In genomic region chr10:90222372-90222771, GRCh38 we compare ENCODE assay signal across 10 cellular contexts.
DNase-seq lines count a peak whose midpoint lies in the region; ATAC-seq and TF ChIP-seq lines count a peak whose summit lies in the region.
"Had no signal": no experiment of that assay in that cellular context is flagged by ENCODE, and none has a peak within 500 bp of the region (broad histone marks: within the 10 kb centered on the region; RNA-seq: fewer than 3 reads in every experiment).

No MANE protein-coding gene starts in this region.

- H3K4ac ChIP-seq in neuronal stem cell (ENCODE audit: low read length), result no peak overlapping the region

- 18% methylated on average over 4 of the region's 4 CpGs for WGBS in lower leg skin, 2 donors
- WGBS in neuronal stem cell (ENCODE audit: extremely low coverage in 2 of 2, insufficient read length in 2 of 2, insufficient replicate concordance in 1 of 2), 2 donors, result no CpG with 5 or more reads among the region's 4 CpGs

- H3K27me3 ChIP-seq in AG04450 (ENCODE audit: control insufficient read depth, insufficient read depth, low read length) (no peaks in the 10 kb centered on the region), neuronal stem cell (ENCODE audit: control insufficient read depth in 3 of 3, insufficient read depth in 3 of 3, low read depth in 1 of 3, low read length in 3 of 3) (no peaks in the 10 kb centered on the region)
- H3K27me3 ChIP-seq: right lobe of liver, transverse colon had no signal

- H3K4me3 ChIP-seq in AG04450 (ENCODE audit: low read depth, low read length), result no peak overlapping the region
- H3K4me3 ChIP-seq in cardiac fibroblast (replicated peaks in 1 of 2; ENCODE audit: low read depth in 2 of 2, low read length in 2 of 2), result no peak overlapping the region
- H3K4me3 ChIP-seq in lower leg skin (ENCODE audit: low read depth, poor library complexity, severe bottlenecking), result no peak overlapping the region
- H3K4me3 ChIP-seq in neuronal stem cell (ENCODE audit: low read length in 2 of 2), result no peak overlapping the region
- H3K4me3 ChIP-seq: right lobe of liver, transverse colon had no signal

- H2BK15ac ChIP-seq in neuronal stem cell (ENCODE audit: low read length), result no peak overlapping the region

- TF ChIP-seq POLR2A in lower leg skin (IDR thresholded peaks at IDR 0.05), result no peak

- H3K4me2 ChIP-seq in neuronal stem cell (ENCODE audit: insufficient read depth, low read length, poor library complexity, severe bottlenecking), result no peak overlapping the region

- H3K27ac ChIP-seq in AG04450 (ENCODE audit: low read depth, low read length) (no peak overlapping the region), neuronal stem cell (replicated peaks; ENCODE audit: low read length) (no peak overlapping the region)
- H3K27ac ChIP-seq: right lobe of liver, transverse colon had no signal

- no peak overlapping the region for H4K8ac ChIP-seq in neuronal stem cell (ENCODE audit: low read depth, low read length)

- no peak overlapping the region for H2BK12ac ChIP-seq in neuronal stem cell (ENCODE audit: low read length)

- H2BK120ac ChIP-seq in neuronal stem cell (ENCODE audit: low read depth, low read length), result no peak overlapping the region

- no peak overlapping the region for H3K18ac ChIP-seq in neuronal stem cell (ENCODE audit: low read length)

- no peak overlapping the region for H3K14ac ChIP-seq in neuronal stem cell (ENCODE audit: low read length)

- POLR2A ChIA-PET in AG04450 (lab: Yijun Ruan, JAX), result no interaction called here

- H2BK5ac ChIP-seq in neuronal stem cell (ENCODE audit: low read length), result no peak overlapping the region

- no peaks in the 10 kb centered on the region for H3K4me1 ChIP-seq in neuronal stem cell (ENCODE audit: control insufficient read depth in 2 of 2, insufficient read depth in 1 of 2, low read depth in 1 of 2, low read length in 2 of 2)
- H3K4me1 ChIP-seq: right lobe of liver, transverse colon had no signal

- DNase-seq in AG04450 (ENCODE audit: low read depth, low spot score), result peak; percentile 72
- peak; percentile 58 for DNase-seq in LHCN-M2 (ENCODE audit: low read depth)
- DNase-seq in cardiac fibroblast (ENCODE audit: low read depth in 2 of 2), result peak; percentile 43 to 67
- DNase-seq in kidney glomerular epithelial cell (lab: John Stamatoyannopoulos, UW), result peak; percentile 21
- no peak for DNase-seq in GF-D8 (lab: John Stamatoyannopoulos, UW)
- no peak for DNase-seq in lower leg skin (ENCODE audit: low spot score in 2 of 2)
- DNase-seq in left colon, result no peak
- no peak for DNase-seq in neuronal stem cell (ENCODE audit: low spot score)
- DNase-seq: right lobe of liver, transverse colon had no signal

- H3K23ac ChIP-seq in neuronal stem cell (ENCODE audit: low read depth, low read length, poor library complexity), result no peak overlapping the region

- no peak overlapping the region for H3K9ac ChIP-seq in neuronal stem cell (ENCODE audit: low read depth, low read length, poor library complexity)

- H2AK5ac ChIP-seq in neuronal stem cell (ENCODE audit: low read depth, low read length), result no peak overlapping the region

- CTCF ChIA-PET in AG04450 (lab: Charles Lee), result no interaction called here

- no peak overlapping the region for H4K91ac ChIP-seq in neuronal stem cell (ENCODE audit: low read depth, low read length, poor library complexity)

- no peak overlapping the region for H2AFZ ChIP-seq in neuronal stem cell (ENCODE audit: low read length)

- no peak for ATAC-seq in left colon
- ATAC-seq: right lobe of liver had no signal

- no peaks in the 10 kb centered on the region for H3K36me3 ChIP-seq in neuronal stem cell (replicated peaks in 1 of 2; ENCODE audit: control insufficient read depth in 2 of 2, insufficient read depth in 2 of 2, low read length in 2 of 2)
- H3K36me3 ChIP-seq: right lobe of liver, transverse colon had no signal

- H3K79me1 ChIP-seq in neuronal stem cell (ENCODE audit: low read depth, low read length), result no peaks in the 10 kb centered on the region

- intact Hi-C loops in lower leg skin (cut with DNase I; ENCODE audit: low total_unique reads) (no loop called here), left colon (cut with DNase I, micrococcal nuclease) (no loop called here)

- no peak for TF ChIP-seq CTCF in AG04450 (IDR thresholded peaks at IDR 0.05; ENCODE audit: low read depth, low read length)
- TF ChIP-seq CTCF in cardiac fibroblast (IDR thresholded peaks at IDR 0.05; ENCODE audit: low read depth, low read length), result no peak
- no peak for TF ChIP-seq CTCF in lower leg skin (IDR thresholded peaks at IDR 0.05)

- H3K9me3 ChIP-seq in AG04450 (ENCODE audit: control insufficient read depth, insufficient read depth, low read length) (no peaks in the 10 kb centered on the region), neuronal stem cell (replicated peaks in 1 of 2; ENCODE audit: control insufficient read depth in 2 of 2, insufficient read depth in 1 of 2, low read depth in 1 of 2, low read length in 2 of 2) (no peaks in the 10 kb centered on the region)
- H3K9me3 ChIP-seq: right lobe of liver, transverse colon had no signal

Comparison
In these comparisons a context has a peak if more than half of its experiments do, and no peak if none do; other contexts are left out.
1. DNase-seq: peak in AG04450 (single experiment), LHCN-M2 (single experiment), cardiac fibroblast (2 of 2) and kidney glomerular epithelial cell (single experiment); none in GF-D8 (single experiment), lower leg skin (0 of 2), left colon (0 of 2) and neuronal stem cell (single experiment).